26 cellular contexts compared by ENCODE assay signal in genomic region chr9:107177857-107178256, GRCh38.
DNase-seq lines count a peak whose midpoint lies in the region; ATAC-seq, FAIRE-seq and TF ChIP-seq lines count a peak whose summit lies in the region.
"Had no signal": no experiment of that assay in that cellular context is flagged by ENCODE, and none has a peak within 500 bp of the region (broad histone marks: within the 10 kb centered on the region; RNA-seq: fewer than 3 reads in every experiment).

No MANE protein-coding gene starts in this region.

- POLR2A ChIA-PET in HEK293 (lab: Yijun Ruan, JAX) (no interaction called here), GM12878 (lab: Charles Lee) (interaction anchor here (0.9 to 5.9 kb wide), 6 partner anchors 34 to 106 kb away, joined by 3 to 47 read pairs (median 4); no protein-coding TSS in a partner anchor)

- in situ Hi-C loops in GM12878 (cut with MboI) = loop anchor here (10.0 kb wide), 1 partner anchor 1333 kb away; no protein-coding TSS in a partner anchor

- DNase-seq in NCI-H1417 treated with DMSO at 0.1 percent for 48 hours (lab: John Stamatoyannopoulos, UW) = peak; percentile 15
- DNase-seq in GM12878 (ENCODE audit: low read depth, low spot score) = no peak
- DNase-seq in mucosa of descending colon = peak in 1 of 3 donors; percentile 36
- no peak for DNase-seq in stimulated activated CD4-positive, alpha-beta T cell treated with anti-CD3 and anti-CD28 coated beads, Interleukin-1b, Interleukin-23, amount 100 ng/mL, for 48 hours
- no peak for DNase-seq in KG1 (lab: John Stamatoyannopoulos, UW)
- DNase-seq: activated CD4-positive, alpha-beta T cell treated with anti-CD3 and anti-CD28 coated beads for 36 hours; activated CD8-positive, alpha-beta memory T cell treated with anti-CD3 and anti-CD28 coated beads for 24 hours; activated effector memory CD4-positive, alpha-beta T cell treated with anti-CD3 and anti-CD28 coated beads, Interleukin-2, amount 50 U/mL, for 16 hours; activated T-cell treated with anti-CD3 and anti-CD28 coated beads, Interleukin-2, amount 50 U/mL, for 1 hour; Caco-2; DMS79; dorsolateral prefrontal cortex; GF-D8; NCI-H1694; NCI-H446; pancreas; stimulated activated CD4-positive, alpha-beta T cell treated with anti-CD3 and anti-CD28 coated beads, Interleukin-4, amount 100 ng/mL, for 24 hours had no signal

- H3K9ac ChIP-seq in GM12878 (ENCODE audit: control insufficient read depth, insufficient read depth, low read length) = no peak overlapping the region
- H3K9ac ChIP-seq: KMS-11 had no signal

- no peak for TF ChIP-seq POLR2A in GM12878 (IDR thresholded peaks at IDR 0.05; ENCODE audit: low read depth, low read length)

- WGBS in GM12878 (ENCODE audit: insufficient coverage, insufficient replicate concordance, low lambda C conversion rate, missing lambda C conversion rate) = 63% methylated on average over 5 of the region's 5 CpGs

- H3K79me2 ChIP-seq in GM12878 (ENCODE audit: control insufficient read depth, insufficient read depth, low read length) = no peaks in the 10 kb centered on the region

- SMC1A ChIA-PET in GM12878 (lab: Charles Lee; ENCODE audit: uncharacterized antibody, unreplicated experiment) = interaction anchor here (0.7 to 10.0 kb wide), 15 partner anchors 13 to 312 kb away, joined by 3 to 119 read pairs (median 4); no protein-coding TSS in a partner anchor

- H2AFZ ChIP-seq in GM12878 (ENCODE audit: control insufficient read depth, low read depth, low read length) = no peak overlapping the region

- H3K27me3 ChIP-seq in GM12878 (replicated peaks in 1 of 2; ENCODE audit: control insufficient read depth in 2 of 2, insufficient read depth in 2 of 2, low read length in 1 of 2) = no peaks in the 10 kb centered on the region
- H3K27me3 ChIP-seq: pancreas, right atrium auricular region had no signal

- no TSS peak for BruUV-seq in GM12878 (replicated peaks; lab: Mats Ljungman, UMichigan)

- H3K27ac ChIP-seq in HEK293 (ENCODE audit: extremely low read depth, low read depth, low read length) (no peak overlapping the region), GM12878 (ENCODE audit: control insufficient read depth, insufficient read depth) (no peak overlapping the region)
- H3K27ac ChIP-seq: C4-2B, dorsolateral prefrontal cortex, KMS-11, pancreas had no signal

- intact Hi-C loops in GM12878 (cut with micrococcal nuclease; ENCODE audit: unreplicated experiment) = loop anchor here (5.0 to 10.0 kb wide), 2 partner anchors 84 to 893 kb away; no protein-coding TSS in a partner anchor
- intact Hi-C loops in mucosa of descending colon (cut with DNase I, micrococcal nuclease) = loop anchor here in 1 of 2 donors (10.0 kb wide), 1 partner anchor 157 kb away; no protein-coding TSS in a partner anchor

- no peaks in the 10 kb centered on the region for H3K4me1 ChIP-seq in HEK293 (ENCODE audit: control insufficient read depth, insufficient read depth, low read length)
- peaks cover 13% of the 10 kb centered on the region for H3K4me1 ChIP-seq in GM12878 (ENCODE audit: control insufficient read depth, insufficient read depth, low read length)
- peaks cover 5% of the 10 kb centered on the region for H3K4me1 ChIP-seq in mucosa of descending colon (ENCODE audit: low read depth)
- H3K4me1 ChIP-seq: HAP-1, pancreas had no signal

- no peaks in the 10 kb centered on the region for H3K36me3 ChIP-seq in HEK293 (ENCODE audit: control insufficient read depth in 2 of 2, insufficient read depth in 1 of 2, low read length in 2 of 2)
- no peaks in the 10 kb centered on the region for H3K36me3 ChIP-seq in GM12878 (ENCODE audit: control insufficient read depth in 2 of 2, insufficient read depth in 2 of 2, low read length in 1 of 2)
- no peaks in the 10 kb centered on the region for H3K36me3 ChIP-seq in mucosa of descending colon (ENCODE audit: low read depth)
- H3K36me3 ChIP-seq: HAP-1, pancreas, right atrium auricular region had no signal

- no peak for FAIRE-seq in GM12878 (lab: Jason Lieb, UNC)
- FAIRE-seq: pancreas had no signal

- no peaks in the 10 kb centered on the region for H4K20me1 ChIP-seq in GM12878 (ENCODE audit: control insufficient read depth, insufficient read depth)

- TF ChIP-seq RAD21 in GM12878 (IDR thresholded peaks at IDR 0.05; ENCODE audit: insufficient read depth, low read depth, low read length) = no peak

- H3K4me3 ChIP-seq in HEK293 (ENCODE audit: low read depth, low read length) (no peak overlapping the region), GM12878 (no peak overlapping the region), mucosa of descending colon (no peak overlapping the region)
- H3K4me3 ChIP-seq: dorsolateral prefrontal cortex, HAP-1, pancreas, right atrium auricular region had no signal

- no peaks in the 10 kb centered on the region for H3K9me3 ChIP-seq in HEK293 (ENCODE audit: control insufficient read depth, insufficient read depth, low read depth, low read length)
- H3K9me3 ChIP-seq in GM12878 (replicated peaks; ENCODE audit: control insufficient read depth, insufficient read depth, low read length) = no peaks in the 10 kb centered on the region; the same call in 2 of the 3 replicates
- peaks cover under 1% of the 10 kb centered on the region for H3K9me3 ChIP-seq in mucosa of descending colon
- H3K9me3 ChIP-seq: Caco-2, HAP-1, pancreas had no signal

- TF ChIP-seq CTCF in HEK293 (tag by site-specific recombination; IDR thresholded peaks at IDR 0.05) (no peak), GM12878 (IDR thresholded peaks at IDR 0.05 in 2 of 3, conservative IDR thresholded peaks at IDR 0.05 in 1 of 3; ENCODE audit: control insufficient read depth in 2 of 3, extremely low read depth in 1 of 3, insufficient read depth in 1 of 3, low read depth in 3 of 3, low read length in 3 of 3) (no peak), mucosa of descending colon (IDR thresholded peaks at IDR 0.05) (no peak)

- CTCF ChIA-PET in HEK293 (lab: Yijun Ruan, JAX) (interaction anchor here (0.6 to 1.7 kb wide), 2 partner anchors 163 to 471 kb away, joined by 4 read pairs; no protein-coding TSS in a partner anchor), GM12878 (lab: Yijun Ruan, JAX) (interaction anchor here (1.0 to 6.3 kb wide), 6 partner anchors 12 to 164 kb away, joined by 3 to 39 read pairs (median 8); no protein-coding TSS in a partner anchor)

- RAD21 ChIA-PET in GM12878 (lab: Charles Lee; ENCODE audit: unreplicated experiment) = interaction anchor here (0.7 to 7.2 kb wide), 10 partner anchors 9 to 163 kb away, joined by 3 to 115 read pairs (median 9); no protein-coding TSS in a partner anchor

- H3K4me2 ChIP-seq in GM12878 (ENCODE audit: control insufficient read depth, insufficient read depth) = no peak overlapping the region
- H3K4me2 ChIP-seq: KMS-11 had no signal

- no peak for ATAC-seq in GM12878
- ATAC-seq in mucosa of descending colon = peak; percentile 85
- no peak for ATAC-seq in GM18868 (IDR thresholded peaks at IDR 0.05; ENCODE audit: unreplicated experiment)
- ATAC-seq: activated CD4-positive, alpha-beta T cell treated with anti-CD3 and anti-CD28 coated beads for 36 hours; PC-3; Right ventricle myocardium inferior; stimulated activated effector memory CD8-positive, alpha-beta T cell treated with anti-CD3 and anti-CD28 coated beads, Interleukin-12 subunit alpha, Interleukin-12 subunit beta, amount 100 ng/mL, for 72 hours had no signal

- no peak for TF ChIP-seq EP300 in GM12878 (IDR thresholded peaks at IDR 0.05; ENCODE audit: borderline replicate concordance in 1 of 2, control insufficient read depth in 1 of 2, low read depth in 2 of 2, low read length in 2 of 2)

TF ChIP-seq in HEK293, 187 proteins besides CTCF, POLR2A, EP300 and RAD21 (continues in another document):
- no peak for TF ChIP-seq ZBTB26 (tag by site-specific recombination; optimal IDR thresholded peaks at IDR 0.05)

TF ChIP-seq in GM12878, 131 proteins besides CTCF, POLR2A, EP300 and RAD21 (continues in another document):
- no peak for TF ChIP-seq TCF3 (IDR thresholded peaks at IDR 0.05; ENCODE audit: borderline replicate concordance, insufficient read depth, low read depth, low read length)
- no peak for TF ChIP-seq ZBTB40 (IDR thresholded peaks at IDR 0.05; ENCODE audit: borderline replicate concordance)
- no peak for TF ChIP-seq SIN3A (IDR thresholded peaks at IDR 0.05; ENCODE audit: low read depth, low read length)

Comparison
In these comparisons a context has a peak if more than half of its experiments do, and no peak if none do; other contexts are left out.
1. Of the 9 proteins assayed by ChIP-seq in both HEK293 and GM12878: peak only in HEK293: none; only in GM12878: none; in both: REST; in neither: 8.